Comparison of ENCODE assay signal across 18 cellular contexts in genomic region chr7:2358968-2359527, GRCh38. TPM values are rescaled to one million over a fixed set of nuclear protein-coding genes. Genes with fewer than 3 reads are reported as not detected.
A peak's percentile ranks its signal among the peaks of the same experiment; 100 is the strongest.
DNase-seq lines count a peak whose midpoint lies in the region; FAIRE-seq and TF ChIP-seq lines count a peak whose summit lies in the region.
"Had no signal": no experiment of that assay in that cellular context is flagged by ENCODE, and none has a peak within 500 bp of the region (broad histone marks: within the 10 kb centered on the region; RNA-seq: fewer than 3 reads in every experiment).

No MANE protein-coding gene starts in this region.

- H4K20me1 ChIP-seq in astrocyte (ENCODE audit: insufficient read depth, low read length), result peaks cover 85% of the 10 kb centered on the region

- peaks cover 84% of the 10 kb centered on the region for H3K79me2 ChIP-seq in astrocyte (ENCODE audit: insufficient read depth, low read length)

- TF ChIP-seq CTCF in astrocyte (IDR thresholded peaks at IDR 0.05; ENCODE audit: insufficient read depth, low read depth, low read length), result no peak
- no peak for TF ChIP-seq CTCF in progenitor cell of endocrine pancreas (IDR thresholded peaks at IDR 0.05; ENCODE audit: unreplicated experiment)

- H3K4me1 Mint-ChIP-seq in astrocyte (ENCODE audit: low read depth, unreplicated experiment), result peaks cover 17% of the 10 kb centered on the region
- H3K4me1 Mint-ChIP-seq in progenitor cell of endocrine pancreas (ENCODE audit: low read depth), result peaks cover 18% of the 10 kb centered on the region

- H3K36me3 Mint-ChIP-seq in astrocyte (ENCODE audit: low read depth, unreplicated experiment) (peaks cover 7% of the 10 kb centered on the region), progenitor cell of endocrine pancreas (ENCODE audit: insufficient read depth) (peaks cover 18% of the 10 kb centered on the region)

- H3K9me3 ChIP-seq in astrocyte (ENCODE audit: insufficient read depth, low read depth, low read length), result no peaks in the 10 kb centered on the region
- H3K9me3 ChIP-seq: heart left ventricle, mucosa of descending colon, thoracic aorta had no signal

- no peak overlapping the region for H3K27ac ChIP-seq in astrocyte (ENCODE audit: low read depth, low read length)
- H3K27ac ChIP-seq: heart left ventricle, KMS-11, thoracic aorta had no signal

- peak overlapping the region; percentile 13 for H3K9ac ChIP-seq in astrocyte (ENCODE audit: low read length)
- H3K9ac ChIP-seq: KMS-11 had no signal

- no peaks in the 10 kb centered on the region for H3K27me3 ChIP-seq in astrocyte (ENCODE audit: insufficient read depth, low read length)
- H3K27me3 ChIP-seq: heart left ventricle had no signal

- H3K9me3 Mint-ChIP-seq in astrocyte (ENCODE audit: unreplicated experiment) (no peaks in the 10 kb centered on the region), progenitor cell of endocrine pancreas (ENCODE audit: low read depth) (no peaks in the 10 kb centered on the region)

- FAIRE-seq in astrocyte (lab: Jason Lieb, UNC), result no peak
- FAIRE-seq: colon had no signal

- H3K27ac Mint-ChIP-seq in astrocyte (ENCODE audit: unreplicated experiment) (peak overlapping the region; percentile 10), progenitor cell of endocrine pancreas (peak overlapping the region; percentile 39)
- H3K27ac Mint-ChIP-seq: activated CD4-positive, alpha-beta T cell treated with anti-CD3 and anti-CD28 coated beads for 36 hours had no signal

- H3K4me2 ChIP-seq in astrocyte (ENCODE audit: low read length), result no peak overlapping the region
- H3K4me2 ChIP-seq: KMS-11 had no signal

- peaks cover 33% of the 10 kb centered on the region for H3K36me3 ChIP-seq in astrocyte (ENCODE audit: insufficient read depth, low read length)

- DNase-seq in NCI-H2107 treated with DMSO at 0.1 percent for 48 hours (lab: John Stamatoyannopoulos, UW; ENCODE audit: unreplicated experiment) (peak; percentile 34), NCI-H2107 (lab: John Stamatoyannopoulos, UW) (no peak), NCI-H1105 (lab: John Stamatoyannopoulos, UW) (peak; percentile 22), astrocyte (ENCODE audit: low read depth) (no peak), progenitor cell of endocrine pancreas (ENCODE audit: low spot score, unreplicated experiment) (no peak), EL (no peak), ecto neural progenitor cell (ENCODE audit: low spot score) (no peak), NCI-H1417 treated with DMSO at 0.1 percent for 48 hours (lab: John Stamatoyannopoulos, UW) (no peak)
- DNase-seq: 8988T; activated CD4-positive, alpha-beta T cell treated with anti-CD3 and anti-CD28 coated beads for 36 hours; heart left ventricle; mucosa of descending colon; NCI-H1694 treated with DMSO at 0.1 percent for 48 hours; NCI-H748 treated with DMSO at 0.1 percent for 48 hours; RPMI8226 had no signal

- H2AFZ ChIP-seq in astrocyte (ENCODE audit: low read depth, low read length), result no peak overlapping the region

- no peak overlapping the region for H3K4me3 Mint-ChIP-seq in astrocyte (ENCODE audit: unreplicated experiment)
- H3K4me3 Mint-ChIP-seq in progenitor cell of endocrine pancreas (ENCODE audit: low read depth), result no peak overlapping the region
- H3K4me3 Mint-ChIP-seq: activated CD4-positive, alpha-beta T cell treated with anti-CD3 and anti-CD28 coated beads for 36 hours had no signal

- H3K4me1 ChIP-seq in astrocyte (ENCODE audit: insufficient read depth, low read length), result peaks cover 12% of the 10 kb centered on the region

- H3K4me3 ChIP-seq in astrocyte (ENCODE audit: insufficient read depth, low read depth, low read length), result no peak overlapping the region
- H3K4me3 ChIP-seq: heart left ventricle, mucosa of descending colon, thoracic aorta had no signal

- H3K27me3 Mint-ChIP-seq in astrocyte (ENCODE audit: low read depth, unreplicated experiment), result no peaks in the 10 kb centered on the region
- no peaks in the 10 kb centered on the region for H3K27me3 Mint-ChIP-seq in progenitor cell of endocrine pancreas
- H3K27me3 Mint-ChIP-seq: activated CD4-positive, alpha-beta T cell treated with anti-CD3 and anti-CD28 coated beads for 36 hours had no signal

RNA-seq across cellular contexts. Expression of gene EIF3B, which starts 4.4 kb away (rescaled TPM):
- total RNA-seq in astrocyte, result 198 and 213 TPM in 2 replicates
- 158 and 172 TPM in 2 replicates for total RNA-seq in progenitor cell of endocrine pancreas

RNA-seq across cellular contexts. Expression of gene CHST12, which starts 44.4 kb away (rescaled TPM):
- total RNA-seq in astrocyte, result 18.5 and 22.0 TPM in 2 replicates
- 16.7 and 17.0 TPM in 2 replicates for total RNA-seq in progenitor cell of endocrine pancreas

RNA-seq across cellular contexts. Expression of gene SNX8, which starts 44.8 kb away (rescaled TPM):
- total RNA-seq in astrocyte, result 20.9 and 28.9 TPM in 2 replicates
- 15.6 and 19.0 TPM in 2 replicates for total RNA-seq in progenitor cell of endocrine pancreas

Comparison
In these comparisons a context has a peak if more than half of its experiments do, and no peak if none do; other contexts are left out.
1. DNase-seq: peak in NCI-H2107 treated with DMSO at 0.1 percent for 48 hours (single experiment) and NCI-H1105 (single experiment); none in NCI-H2107 (single experiment), astrocyte (single experiment), progenitor cell of endocrine pancreas (single experiment), EL (single experiment), ecto neural progenitor cell (single experiment) and NCI-H1417 treated with DMSO at 0.1 percent for 48 hours (single experiment).